16 cellular contexts compared by ENCODE assay signal in genomic region chr3:60080648-60081047, GRCh38.
DNase-seq lines count a peak whose midpoint lies in the region; ATAC-seq and TF ChIP-seq lines count a peak whose summit lies in the region.
"Had no signal": no experiment of that assay in that cellular context is flagged by ENCODE, and none has a peak within 500 bp of the region (broad histone marks: within the 10 kb centered on the region; RNA-seq: fewer than 3 reads in every experiment).

No MANE protein-coding gene starts in this region.

- H4K20me1 ChIP-seq in Loucy (ENCODE audit: insufficient read depth, low read length, poor library complexity, severe bottlenecking): no peaks in the 10 kb centered on the region

- H3K4me3 ChIP-seq in Loucy (ENCODE audit: low read length, poor library complexity, severe bottlenecking) (no peak overlapping the region), gastrocnemius medialis (no peak overlapping the region)
- H3K4me3 ChIP-seq: breast epithelium, tibial artery had no signal

- H3K4me2 ChIP-seq in Loucy (ENCODE audit: low read depth, low read length, poor library complexity, severe bottlenecking): no peak overlapping the region

- no peak overlapping the region for H3K9ac ChIP-seq in Loucy (ENCODE audit: low read depth, low read length, poor library complexity, severe bottlenecking)
- H3K9ac ChIP-seq: parathyroid adenoma had no signal

- peaks cover 24% of the 10 kb centered on the region for H3K4me1 ChIP-seq in Loucy (ENCODE audit: insufficient read depth, low read length, poor library complexity, severe bottlenecking)
- no peaks in the 10 kb centered on the region for H3K4me1 ChIP-seq in gastrocnemius medialis
- H3K4me1 ChIP-seq: breast epithelium, parathyroid adenoma had no signal

- no peaks in the 10 kb centered on the region for H3K27me3 Mint-ChIP-seq in activated T-cell treated with anti-CD3 and anti-CD28 coated beads, Interleukin-2, amount 50 U/mL, for 4 hours (ENCODE audit: low read depth)
- H3K27me3 Mint-ChIP-seq in activated naive CD8-positive, alpha-beta T cell treated with anti-CD3 and anti-CD28 coated beads for 36 hours: no peaks in the 10 kb centered on the region
- no peaks in the 10 kb centered on the region for H3K27me3 Mint-ChIP-seq in stimulated activated naive CD8-positive, alpha-beta T cell treated with anti-CD3 and anti-CD28 coated beads, Interleukin-15, amount 100 ng/mL, for 72 hours
- H3K27me3 Mint-ChIP-seq: effector memory CD8-positive, alpha-beta T cell had no signal

- no peaks in the 10 kb centered on the region for H3K9me2 ChIP-seq in Loucy (replicated peaks; ENCODE audit: low read depth, low read length)

- no peak for TF ChIP-seq POLR2A in gastrocnemius medialis (IDR thresholded peaks at IDR 0.05)

- peaks cover 2% of the 10 kb centered on the region for H3K36me3 Mint-ChIP-seq in activated T-cell treated with anti-CD3 and anti-CD28 coated beads, Interleukin-2, amount 50 U/mL, for 4 hours (ENCODE audit: insufficient read depth)
- peaks cover 23% of the 10 kb centered on the region for H3K36me3 Mint-ChIP-seq in activated naive CD8-positive, alpha-beta T cell treated with anti-CD3 and anti-CD28 coated beads for 36 hours

- no peaks in the 10 kb centered on the region for H3K36me3 ChIP-seq in Loucy (ENCODE audit: insufficient read depth, low read length)
- no peaks in the 10 kb centered on the region for H3K36me3 ChIP-seq in gastrocnemius medialis
- H3K36me3 ChIP-seq: breast epithelium, tibial artery had no signal

- peaks cover 54% of the 10 kb centered on the region for H3K4me1 Mint-ChIP-seq in activated T-cell treated with anti-CD3 and anti-CD28 coated beads, Interleukin-2, amount 50 U/mL, for 4 hours (ENCODE audit: low read depth)
- peaks cover 53% of the 10 kb centered on the region for H3K4me1 Mint-ChIP-seq in activated naive CD8-positive, alpha-beta T cell treated with anti-CD3 and anti-CD28 coated beads for 36 hours
- peaks cover 59% of the 10 kb centered on the region for H3K4me1 Mint-ChIP-seq in stimulated activated naive CD8-positive, alpha-beta T cell treated with anti-CD3 and anti-CD28 coated beads, Interleukin-15, amount 100 ng/mL, for 72 hours

- TF ChIP-seq CTCF in Loucy (conservative IDR thresholded peaks at IDR 0.05; ENCODE audit: low read length) (no peak), gastrocnemius medialis (IDR thresholded peaks at IDR 0.05 in 4 of 5, conservative IDR thresholded peaks at IDR 0.05 in 1 of 5) (no peak)

- H3F3A ChIP-seq in Loucy (ENCODE audit: low read depth): 0 out of 2 replicates have a peak, but pooled peaks cover 2% of the 10 kb centered on the region

- peak overlapping the region; percentile 72 for H3K27ac Mint-ChIP-seq in activated naive CD8-positive, alpha-beta T cell treated with anti-CD3 and anti-CD28 coated beads for 36 hours
- peak overlapping the region in 1 of 2 donors; percentile 85 for H3K27ac Mint-ChIP-seq in stimulated activated naive CD8-positive, alpha-beta T cell treated with anti-CD3 and anti-CD28 coated beads, Interleukin-15, amount 100 ng/mL, for 72 hours

- peak; percentile 85 to 88 for ATAC-seq in activated T-cell treated with anti-CD3 and anti-CD28 coated beads, Interleukin-2, amount 50 U/mL, for 4 hours
- peak; percentile 92 for ATAC-seq in stimulated activated naive CD8-positive, alpha-beta T cell treated with anti-CD3 and anti-CD28 coated beads, Interleukin-15, amount 100 ng/mL, for 72 hours
- no peak for ATAC-seq in gastrocnemius medialis
- ATAC-seq: effector memory CD8-positive, alpha-beta T cell had no signal

- in situ Hi-C loops in gastrocnemius medialis (cut with MboI; ENCODE audit: low sequenced_read_pairs in 4 of 4): no loop called here

- peaks cover 4% of the 10 kb centered on the region for H3K9me3 Mint-ChIP-seq in activated T-cell treated with anti-CD3 and anti-CD28 coated beads, Interleukin-2, amount 50 U/mL, for 4 hours
- H3K9me3 Mint-ChIP-seq in activated naive CD8-positive, alpha-beta T cell treated with anti-CD3 and anti-CD28 coated beads for 36 hours: peaks cover 13% of the 10 kb centered on the region
- H3K9me3 Mint-ChIP-seq in stimulated activated naive CD8-positive, alpha-beta T cell treated with anti-CD3 and anti-CD28 coated beads, Interleukin-15, amount 100 ng/mL, for 72 hours: peaks cover 8 to 11% of the 10 kb centered on the region in 2 donors
- H3K9me3 Mint-ChIP-seq: effector memory CD8-positive, alpha-beta T cell had no signal

- no peaks in the 10 kb centered on the region; the same call in 1 of the 2 replicates for H3K9me3 ChIP-seq in Loucy (ENCODE audit: insufficient read depth, low read depth, low read length)
- no peaks in the 10 kb centered on the region for H3K9me3 ChIP-seq in gastrocnemius medialis
- H3K9me3 ChIP-seq: tibial artery had no signal

- no peak overlapping the region for H3K27ac ChIP-seq in gastrocnemius medialis
- H3K27ac ChIP-seq: breast epithelium, parathyroid adenoma, tibial artery had no signal

- H3K27me3 ChIP-seq in Loucy (ENCODE audit: insufficient read depth, low read length, poor library complexity, severe bottlenecking): no peaks in the 10 kb centered on the region
- no peaks in the 10 kb centered on the region for H3K27me3 ChIP-seq in gastrocnemius medialis
- H3K27me3 ChIP-seq: breast epithelium, tibial artery had no signal

- no peak for DNase-seq in activated T-cell treated with anti-CD3 and anti-CD28 coated beads, Interleukin-2, amount 50 U/mL, for 4 hours
- DNase-seq in activated T-cell treated with anti-CD3 and anti-CD28 coated beads, Interleukin-2, amount 50 U/mL, for 1 hour: no peak
- no peak for DNase-seq in activated naive CD8-positive, alpha-beta T cell treated with anti-CD3 and anti-CD28 coated beads for 36 hours
- peak in 1 of 2 donors; percentile 25 for DNase-seq in stimulated activated naive CD8-positive, alpha-beta T cell treated with anti-CD3 and anti-CD28 coated beads, Interleukin-15, amount 100 ng/mL, for 72 hours
- DNase-seq in amniotic stem cell (lab: John Stamatoyannopoulos, UW) (no peak), gastrocnemius medialis (no peak), NCI-H2227 treated with DMSO at 0.1 percent for 48 hours (lab: John Stamatoyannopoulos, UW) (no peak)
- DNase-seq: effector memory CD8-positive, alpha-beta T cell; midbrain; NCI-H1417 treated with DMSO at 0.1 percent for 48 hours; NCI-H526 treated with DMSO at 0.1 percent for 48 hours; stimulated activated CD4-positive, alpha-beta T cell treated with anti-CD3 and anti-CD28 coated beads, Interleukin-12 subunit alpha, Interleukin-12 subunit beta, amount 100 ng/mL, for 4 hours; tibial artery had no signal

- intact Hi-C loops in gastrocnemius medialis (cut with DNase I; ENCODE audit: low total_unique reads): no loop called here

- H3K79me2 ChIP-seq in Loucy (ENCODE audit: insufficient read depth, low read length): no peaks in the 10 kb centered on the region
- H3K79me2 ChIP-seq: parathyroid adenoma had no signal

- H3K4me3 Mint-ChIP-seq in activated T-cell treated with anti-CD3 and anti-CD28 coated beads, Interleukin-2, amount 50 U/mL, for 4 hours: peak overlapping the region; percentile 60
- peak overlapping the region; percentile 30 for H3K4me3 Mint-ChIP-seq in activated naive CD8-positive, alpha-beta T cell treated with anti-CD3 and anti-CD28 coated beads for 36 hours
- peak overlapping the region; percentile 62 to 87 for H3K4me3 Mint-ChIP-seq in stimulated activated naive CD8-positive, alpha-beta T cell treated with anti-CD3 and anti-CD28 coated beads, Interleukin-15, amount 100 ng/mL, for 72 hours

- H2AFZ ChIP-seq in Loucy (ENCODE audit: low read length): peak overlapping the region; percentile 5; the same call in 1 of the 2 replicates
- H2AFZ ChIP-seq: parathyroid adenoma had no signal

Comparison
In these comparisons a context has a peak if more than half of its experiments do, and no peak if none do; other contexts are left out.
1. ATAC-seq: peak in activated T-cell treated with anti-CD3 and anti-CD28 coated beads, Interleukin-2, amount 50 U/mL, for 4 hours (2 of 2) and stimulated activated naive CD8-positive, alpha-beta T cell treated with anti-CD3 and anti-CD28 coated beads, Interleukin-15, amount 100 ng/mL, for 72 hours (single experiment); none in gastrocnemius medialis (0 of 2).
2. Peak in every context shown above with its lines, with median percentiles within 50 percentile points of each other: H3K4me3 Mint-ChIP-seq.